33 cellular contexts compared by ENCODE assay signal in genomic region chr16:82792704-82793103, GRCh38.
"Had no signal": no experiment of that assay in that cellular context is flagged by ENCODE, and none has a peak within 500 bp of the region (broad histone marks: within the 10 kb centered on the region; RNA-seq: fewer than 3 reads in every experiment).

No MANE protein-coding gene starts in this region.

- H3K36me3 ChIP-seq: gastrocnemius medialis, WERI-Rb-1 had no signal

- H3K27ac ChIP-seq: ascending aorta, esophagus muscularis mucosa, foreskin keratinocyte, gastrocnemius medialis, heart left ventricle, WERI-Rb-1 had no signal

- H3K9me3 ChIP-seq: ascending aorta, esophagus muscularis mucosa, gastrocnemius medialis, heart left ventricle had no signal

- H3K9me3 Mint-ChIP-seq: activated CD4-positive, alpha-beta memory T cell treated with anti-CD3 and anti-CD28 coated beads for 36 hours; activated CD4-positive, alpha-beta T cell treated with anti-CD3 and anti-CD28 coated beads, Interleukin-2, amount 10 ng/mL, durations not matched to agents 24 days and 14 days; activated naive CD4-positive, alpha-beta T cell treated with anti-CD3 and anti-CD28 coated beads for 36 hours; activated naive CD4-positive, alpha-beta T cell treated with anti-CD3 and anti-CD28 coated beads, Interleukin-2, amount 50 U/mL, for 24 hours; activated naive CD8-positive, alpha-beta T cell treated with anti-CD3 and anti-CD28 coated beads, Interleukin-2, amount 10 ng/mL, durations not matched to agents 7 days and 5 days; activated T-helper 1 cell treated with anti-CD3 and anti-CD28 coated beads, Interleukin-12 subunit alpha, Interleukin-12 subunit beta, Interleukin-2, Interleukin-4 antibody, amounts not matched to agents 30 ng/mL and 10 ng/mL and 1 ng/mL, durations not matched to agents 14 hours and 24 hours and 36 hours; activated T-helper 2 cell treated with anti-CD3 and anti-CD28 coated beads, Interferon-gamma antibody, Interleukin-2, Interleukin-4, amounts not matched to agents 10 μg/mL and 5 μg/mL and 100 μg/mL, durations not matched to agents 14 hours and 24 hours and 36 hours; effector memory CD8-positive, alpha-beta T cell; T-helper 2 cell treated with Interferon-gamma antibody and Interleukin-4, amounts not matched to agents 5 μg/mL and 100 μg/mL, for 36 hours had no signal

- H3K36me3 Mint-ChIP-seq: activated CD4-positive, alpha-beta memory T cell treated with anti-CD3 and anti-CD28 coated beads for 36 hours; activated CD8-positive, alpha-beta memory T cell treated with anti-CD3 and anti-CD28 coated beads, Interleukin-2, amount 10 ng/mL, durations not matched to agents 7 days and 5 days; activated naive CD4-positive, alpha-beta T cell treated with anti-CD3 and anti-CD28 coated beads, Interleukin-2, amount 50 U/mL, for 24 hours; activated naive CD8-positive, alpha-beta T cell treated with anti-CD3 and anti-CD28 coated beads, Interleukin-2, amount 10 ng/mL, durations not matched to agents 7 days and 5 days had no signal

- H3K4me1 Mint-ChIP-seq: activated CD4-positive, alpha-beta T cell treated with anti-CD3 and anti-CD28 coated beads for 36 hours; activated CD4-positive, alpha-beta T cell treated with anti-CD3 and anti-CD28 coated beads, Interleukin-2, amount 10 ng/mL, durations not matched to agents 24 days and 14 days; activated CD8-positive, alpha-beta memory T cell treated with anti-CD3 and anti-CD28 coated beads, Interleukin-2, amount 10 ng/mL, durations not matched to agents 7 days and 5 days; activated naive CD4-positive, alpha-beta T cell treated with anti-CD3 and anti-CD28 coated beads, Interleukin-2, amount 50 U/mL, for 24 hours; activated naive CD8-positive, alpha-beta T cell treated with anti-CD3 and anti-CD28 coated beads, Interleukin-2, amount 10 ng/mL, durations not matched to agents 7 days and 5 days had no signal

- H3K27ac Mint-ChIP-seq: activated CD4-positive, alpha-beta memory T cell treated with anti-CD3 and anti-CD28 coated beads for 36 hours; activated CD4-positive, alpha-beta T cell treated with anti-CD3 and anti-CD28 coated beads for 36 hours; activated CD4-positive, alpha-beta T cell treated with anti-CD3 and anti-CD28 coated beads, Interleukin-2, amount 10 ng/mL, durations not matched to agents 24 days and 14 days; activated CD8-positive, alpha-beta memory T cell treated with anti-CD3 and anti-CD28 coated beads, Interleukin-2, amount 10 ng/mL, durations not matched to agents 7 days and 5 days; activated CD8-positive, alpha-beta T cell treated with anti-CD3 and anti-CD28 coated beads, Interleukin-2, amount 10 ng/mL, durations not matched to agents 7 days and 5 days; activated naive CD4-positive, alpha-beta T cell treated with anti-CD3 and anti-CD28 coated beads for 36 hours; activated naive CD4-positive, alpha-beta T cell treated with anti-CD3 and anti-CD28 coated beads, Interleukin-2, amount 50 U/mL, for 24 hours; activated naive CD8-positive, alpha-beta T cell treated with anti-CD3 and anti-CD28 coated beads, Interleukin-2, amount 10 ng/mL, durations not matched to agents 7 days and 5 days; activated T-helper 1 cell treated with anti-CD3 and anti-CD28 coated beads, Interleukin-12 subunit alpha, Interleukin-12 subunit beta, Interleukin-2, Interleukin-4 antibody, amounts not matched to agents 30 ng/mL and 10 ng/mL and 1 ng/mL, durations not matched to agents 14 hours and 24 hours and 36 hours; activated T-helper 2 cell treated with anti-CD3 and anti-CD28 coated beads, Interferon-gamma antibody, Interleukin-2, Interleukin-4, amounts not matched to agents 10 μg/mL and 5 μg/mL and 100 μg/mL, durations not matched to agents 14 hours and 24 hours and 36 hours; effector memory CD8-positive, alpha-beta T cell; T-helper 17 cell; T-helper 2 cell treated with Interferon-gamma antibody and Interleukin-4, amounts not matched to agents 5 μg/mL and 100 μg/mL, for 36 hours had no signal

- H3K27me3 ChIP-seq: ascending aorta, esophagus muscularis mucosa, foreskin keratinocyte, gastrocnemius medialis, heart left ventricle had no signal

- H3K4me1 ChIP-seq: ascending aorta, esophagus muscularis mucosa, foreskin keratinocyte had no signal

- H3K27me3 Mint-ChIP-seq: activated CD4-positive, alpha-beta memory T cell treated with anti-CD3 and anti-CD28 coated beads for 36 hours; activated CD4-positive, alpha-beta T cell treated with anti-CD3 and anti-CD28 coated beads, Interleukin-2, amount 10 ng/mL, durations not matched to agents 24 days and 14 days; activated CD8-positive, alpha-beta memory T cell treated with anti-CD3 and anti-CD28 coated beads, Interleukin-2, amount 10 ng/mL, durations not matched to agents 7 days and 5 days; activated naive CD4-positive, alpha-beta T cell treated with anti-CD3 and anti-CD28 coated beads, Interleukin-2, amount 50 U/mL, for 24 hours; activated naive CD8-positive, alpha-beta T cell treated with anti-CD3 and anti-CD28 coated beads, Interleukin-2, amount 10 ng/mL, durations not matched to agents 7 days and 5 days had no signal

- FAIRE-seq: colon had no signal

- H3K4me3 ChIP-seq: ascending aorta, esophagus muscularis mucosa, gastrocnemius medialis, heart left ventricle had no signal

- H3K4me3 Mint-ChIP-seq: activated CD4-positive, alpha-beta memory T cell treated with anti-CD3 and anti-CD28 coated beads for 36 hours; activated CD4-positive, alpha-beta T cell treated with anti-CD3 and anti-CD28 coated beads for 36 hours; activated CD4-positive, alpha-beta T cell treated with anti-CD3 and anti-CD28 coated beads, Interleukin-2, amount 10 ng/mL, durations not matched to agents 24 days and 14 days; activated CD8-positive, alpha-beta memory T cell treated with anti-CD3 and anti-CD28 coated beads, Interleukin-2, amount 10 ng/mL, durations not matched to agents 7 days and 5 days; activated CD8-positive, alpha-beta T cell treated with anti-CD3 and anti-CD28 coated beads, Interleukin-2, amount 10 ng/mL, durations not matched to agents 7 days and 5 days; activated naive CD4-positive, alpha-beta T cell treated with anti-CD3 and anti-CD28 coated beads for 36 hours; activated naive CD4-positive, alpha-beta T cell treated with anti-CD3 and anti-CD28 coated beads, Interleukin-2, amount 50 U/mL, for 24 hours; activated naive CD8-positive, alpha-beta T cell treated with anti-CD3 and anti-CD28 coated beads, Interleukin-2, amount 10 ng/mL, durations not matched to agents 7 days and 5 days; activated T-helper 1 cell treated with anti-CD3 and anti-CD28 coated beads, Interleukin-12 subunit alpha, Interleukin-12 subunit beta, Interleukin-2, Interleukin-4 antibody, amounts not matched to agents 30 ng/mL and 10 ng/mL and 1 ng/mL, durations not matched to agents 14 hours and 24 hours and 36 hours; effector memory CD8-positive, alpha-beta T cell; T-helper 17 cell; T-helper 2 cell treated with Interferon-gamma antibody and Interleukin-4, amounts not matched to agents 5 μg/mL and 100 μg/mL, for 36 hours had no signal

- DNase-seq: activated CD4-positive, alpha-beta memory T cell treated with anti-CD3 and anti-CD28 coated beads for 36 hours; activated CD4-positive, alpha-beta T cell treated with anti-CD3 and anti-CD28 coated beads for 36 hours; activated CD4-positive, alpha-beta T cell treated with anti-CD3 and anti-CD28 coated beads, Interleukin-2, amount 10 ng/mL, durations not matched to agents 24 days and 14 days; activated CD4-positive, CD25-positive, alpha-beta regulatory T cell; activated CD4-positive, CD25-positive, alpha-beta regulatory T cell treated with anti-CD3 and anti-CD28 coated beads, Interleukin-2, amount 50 U/mL, for 72 hours; activated CD8-positive, alpha-beta memory T cell treated with anti-CD3 and anti-CD28 coated beads, Interleukin-2, amount 10 ng/mL, durations not matched to agents 7 days and 5 days; activated CD8-positive, alpha-beta memory T cell treated with anti-CD3 and anti-CD28 coated beads, Interleukin-2, amount 50 U/mL, for 4 hours; activated CD8-positive, alpha-beta T cell treated with anti-CD3 and anti-CD28 coated beads, Interleukin-2, amount 10 ng/mL, durations not matched to agents 7 days and 5 days; activated effector memory CD4-positive, alpha-beta T cell treated with anti-CD3 and anti-CD28 coated beads, Interleukin-2, amount 50 U/mL, for 16 hours; activated naive CD4-positive, alpha-beta T cell treated with anti-CD3 and anti-CD28 coated beads for 36 hours; activated naive CD8-positive, alpha-beta T cell treated with anti-CD3 and anti-CD28 coated beads, Interleukin-2, amount 10 ng/mL, durations not matched to agents 7 days and 5 days; activated T-cell treated with anti-CD3 and anti-CD28 coated beads, Interleukin-2, amount 50 U/mL, for 1 hour; activated T-cell treated with anti-CD3 and anti-CD28 coated beads, Interleukin-2, amount 50 U/mL, for 48 hours; caudate nucleus; cortex of kidney; dermis blood vessel endothelial cell; effector CD4-positive, alpha-beta T cell; effector memory CD8-positive, alpha-beta T cell; erythroblast; foreskin keratinocyte; gastrocnemius medialis; glutamatergic neuron; heart left ventricle; T-helper 17 cell; T1000; WERI-Rb-1 had no signal

- ATAC-seq: activated CD4-positive, alpha-beta T cell treated with anti-CD3 and anti-CD28 coated beads for 36 hours; activated CD8-positive, alpha-beta memory T cell treated with anti-CD3 and anti-CD28 coated beads, Interleukin-2, amount 10 ng/mL, durations not matched to agents 7 days and 5 days; activated CD8-positive, alpha-beta T cell treated with anti-CD3 and anti-CD28 coated beads, Interleukin-2, amount 10 ng/mL, durations not matched to agents 7 days and 5 days; effector memory CD8-positive, alpha-beta T cell; foreskin keratinocyte; gastrocnemius medialis; heart left ventricle; T-helper 17 cell had no signal
